In the genomic region with DNA sequence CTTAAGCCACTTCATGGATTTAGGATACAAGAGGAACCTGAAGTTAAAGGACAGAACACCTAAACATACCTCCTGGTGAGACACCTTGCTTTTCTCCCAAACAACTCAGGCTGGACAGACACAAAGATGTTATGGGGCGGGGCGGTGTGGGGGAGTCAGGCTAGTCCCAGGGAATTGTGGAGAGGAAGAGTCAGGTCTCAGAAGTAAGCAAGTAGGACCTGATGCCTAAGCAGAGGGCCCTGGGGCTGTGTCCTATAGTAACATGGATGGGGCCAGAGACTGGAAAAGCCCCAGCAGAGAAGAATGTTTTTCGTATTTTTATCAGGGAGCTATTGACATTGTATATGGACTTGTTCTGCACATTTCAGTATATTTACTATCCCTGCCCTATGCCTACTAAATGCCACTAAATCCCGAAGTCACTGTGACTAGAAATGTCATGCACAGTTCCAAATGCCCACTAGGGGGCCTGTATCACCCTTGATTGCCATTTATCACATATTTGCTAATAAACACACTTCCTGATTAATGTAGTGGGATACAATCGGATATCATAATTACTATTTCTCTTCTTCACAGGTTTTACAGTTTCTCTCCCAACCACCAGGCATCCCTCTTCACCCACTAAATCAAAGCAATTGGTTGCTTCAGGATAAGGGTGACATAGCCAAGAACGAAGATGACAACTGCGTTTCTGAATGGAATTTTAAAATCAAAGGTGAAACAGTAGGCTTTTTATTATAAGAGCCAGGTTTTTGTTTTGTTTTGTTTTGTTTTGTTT, we compare ENCODE assay signal across 8 cellular contexts. TPM values are rescaled to one million over a fixed set of nuclear protein-coding genes. Genes with fewer than 3 reads are reported as not detected.
DNase-seq lines count a peak whose midpoint lies in the region; TF ChIP-seq lines count a peak whose summit lies in the region.

No MANE protein-coding gene starts in this region.

- no peak overlapping the region for H3K27ac Mint-ChIP-seq in osteocyte (ENCODE audit: unreplicated experiment)

- DNase-seq in NCI-H526 (lab: John Stamatoyannopoulos, UW): peak; percentile 5 to 44
- no peak for DNase-seq in NCI-H526 treated with DMSO at 0.1 percent for 48 hours (lab: John Stamatoyannopoulos, UW)
- DNase-seq in HFF-Myc (ENCODE audit: extremely low read depth, low read depth): no peak
- DNase-seq in NCI-H460 (ENCODE audit: extremely low read depth, low read depth): peak; percentile 41
- peak; percentile 45 to 55 for DNase-seq in activated T-cell treated with anti-CD3 and anti-CD28 coated beads, Interleukin-2, amount 50 U/mL, for 48 hours
- DNase-seq in fibroblast of villous mesenchyme (ENCODE audit: low read depth): peak; percentile 60
- no peak for DNase-seq in osteocyte (ENCODE audit: extremely low spot score, unreplicated experiment)
- DNase-seq in NCI-H1930 (lab: John Stamatoyannopoulos, UW): no peak

- H3K4me3 Mint-ChIP-seq in osteocyte (ENCODE audit: unreplicated experiment): no peak overlapping the region

- H3K36me3 Mint-ChIP-seq in osteocyte (ENCODE audit: unreplicated experiment): no peaks in the 10 kb centered on the region

- H3K4me1 Mint-ChIP-seq in osteocyte (ENCODE audit: unreplicated experiment): peaks cover 11% of the 10 kb centered on the region

- H3K9me3 Mint-ChIP-seq in osteocyte (ENCODE audit: unreplicated experiment): no peaks in the 10 kb centered on the region

- no peak overlapping the region for H3K4me3 ChIP-seq in HFF-Myc (replicated peaks; ENCODE audit: low read depth, low read length)
- no peak overlapping the region for H3K4me3 ChIP-seq in fibroblast of villous mesenchyme (ENCODE audit: low read depth, low read length)

- H3K27me3 Mint-ChIP-seq in osteocyte (ENCODE audit: unreplicated experiment): no peaks in the 10 kb centered on the region

- TF ChIP-seq CTCF in HFF-Myc (IDR thresholded peaks at IDR 0.05; ENCODE audit: low read depth, low read length, missing control alignments): peak; percentile 79
- TF ChIP-seq CTCF in fibroblast of villous mesenchyme (IDR thresholded peaks at IDR 0.05; ENCODE audit: insufficient read depth, low read depth, low read length): peak; percentile 84
- peak; percentile 93 for TF ChIP-seq CTCF in osteocyte (IDR thresholded peaks at IDR 0.05)

RNA-seq across cellular contexts. Expression of a gene that starts 23.8 kb away (rescaled TPM):
- total RNA-seq in NCI-H460 (2014; rRNA removed; shearing (Covaris generic)): 5.1 and 5.3 TPM in 2 replicates
- 3.4 and 5.0 TPM in 2 replicates for polyA plus RNA-seq in NCI-H460 (2014; cell fraction: nucleus; rRNA removed)
- total RNA-seq in fibroblast of villous mesenchyme (41.2 and 41.5 TPM in 2 replicates), osteocyte (121 and 126 TPM in 2 replicates)

RNA-seq across cellular contexts. Expression of a gene that starts 24.1 kb away (rescaled TPM):
- 3.3 and 4.3 TPM in 2 replicates for total RNA-seq in NCI-H460 (2014; rRNA removed; shearing (Covaris generic))
- polyA plus RNA-seq in NCI-H460 (2014; cell fraction: nucleus; rRNA removed): 2.7 and 9.3 TPM in 2 replicates
- 11.2 and 11.3 TPM in 2 replicates for total RNA-seq in fibroblast of villous mesenchyme
- total RNA-seq in osteocyte: 9.5 and 9.6 TPM in 2 replicates

Comparison
In these comparisons a context has a peak if more than half of its experiments do, and no peak if none do; other contexts are left out.
1. DNase-seq: peak in NCI-H526 (2 of 2), NCI-H460 (single experiment), activated T-cell treated with anti-CD3 and anti-CD28 coated beads, Interleukin-2, amount 50 U/mL, for 48 hours (2 of 2) and fibroblast of villous mesenchyme (single experiment); none in NCI-H526 treated with DMSO at 0.1 percent for 48 hours (single experiment), HFF-Myc (single experiment), osteocyte (single experiment) and NCI-H1930 (0 of 2).
2. Peak in every context shown above with its lines, with median percentiles within 50 percentile points of each other: CTCF ChIP-seq.